Comparison of ENCODE assay signal across 1 cellular context in genomic region chr14:91931478-91932088, GRCh38.
TF ChIP-seq lines count a peak whose summit lies in the region.

No MANE protein-coding gene starts in this region.

TF ChIP-seq in H1, 55 proteins besides CTCF, POLR2A, EP300 and RAD21:
- TF ChIP-seq CHD7 (IDR thresholded peaks at IDR 0.05; ENCODE audit: insufficient replicate concordance, low read length) (no peak), KDM4A (IDR thresholded peaks at IDR 0.05; ENCODE audit: low read depth, low read length, severe bottlenecking) (no peak), TCF12 (IDR thresholded peaks at IDR 0.05; ENCODE audit: low read depth, low read length) (no peak)
TF ChIP-seq in H1: peak in this region for 0.
